Comparison of ENCODE assay signal across 8 cellular contexts in the genomic region with DNA sequence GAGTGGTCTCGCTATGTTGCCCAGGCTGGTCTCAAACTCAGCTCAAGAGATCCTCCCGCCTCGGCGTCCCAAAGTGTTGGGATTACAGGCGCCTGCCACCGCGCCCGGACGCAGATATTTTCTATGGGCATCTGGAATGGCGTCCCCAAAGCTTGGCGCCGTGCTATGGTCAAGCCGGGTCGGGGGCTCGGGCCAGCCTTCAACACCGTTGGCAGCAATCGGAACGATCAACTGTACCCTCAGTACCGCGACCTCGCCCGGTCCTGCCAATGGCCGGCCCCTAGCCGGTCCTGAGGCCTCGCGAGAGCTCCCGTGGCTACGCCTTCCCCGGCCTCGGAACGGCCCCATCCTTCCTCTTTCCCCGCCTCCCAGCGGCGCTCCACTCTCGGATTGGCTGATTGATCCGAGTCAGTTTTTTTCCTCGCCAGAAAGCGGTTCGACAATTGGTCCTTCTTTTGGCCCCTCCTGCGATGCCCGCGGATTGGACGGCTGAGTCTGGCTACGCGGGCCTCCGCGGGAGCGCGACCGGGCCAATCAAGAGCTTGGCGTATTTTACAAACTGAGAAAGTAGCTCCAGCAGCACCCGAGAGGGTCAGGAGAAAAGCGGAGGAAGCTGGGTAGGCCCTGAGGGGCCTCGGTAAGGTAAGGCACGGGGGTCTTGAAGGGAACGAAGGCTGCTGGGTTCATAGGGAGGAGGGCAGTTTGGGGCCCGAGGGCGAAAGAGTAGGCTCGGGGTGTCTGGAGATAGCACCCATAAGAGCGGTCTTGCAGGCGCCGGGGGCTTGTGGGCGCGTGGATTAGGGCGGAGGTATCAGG. TPM values are rescaled to one million over a fixed set of nuclear protein-coding genes. Genes with fewer than 3 reads are reported as not detected.
DNase-seq lines count a peak whose midpoint lies in the region; ATAC-seq and TF ChIP-seq lines count a peak whose summit lies in the region.

Gene TROAP, plus strand, starts transcription at position 548 of the 816 bp plus-strand sequence. CDS start 354 bp downstream, outside the sequence.

- H3K36me3 ChIP-seq in PC-9 (ENCODE audit: low read depth) (no peaks in the 10 kb centered on the region), esophagus (ENCODE audit: control insufficient read depth in 2 of 2, insufficient read depth in 2 of 2, low read length in 1 of 2) (no peaks in the 10 kb centered on the region), mucosa of stomach (ENCODE audit: control insufficient read depth, insufficient read depth, low read length) (no peaks in the 10 kb centered on the region)

- in situ Hi-C loops in KBM-7 (cut with MboI; ENCODE audit: low pct_unique_long_range_greater_than_20kb, low sequenced_read_pairs) = no loop called here

- WGBS in esophagus, 2 donors = 0 to 1% methylated on average over 65 of the region's 65 CpGs

- TF ChIP-seq CTCF in PC-9 (conservative IDR thresholded peaks at IDR 0.05) = no peak

- H3K27me3 ChIP-seq in PC-9 (ENCODE audit: insufficient read depth, low read depth) = no peaks in the 10 kb centered on the region
- H3K27me3 ChIP-seq in esophagus (ENCODE audit: control insufficient read depth in 1 of 2, insufficient read depth in 2 of 2, low read length in 2 of 2) = no peaks in the 10 kb centered on the region
- H3K27me3 ChIP-seq in mucosa of stomach (ENCODE audit: control insufficient read depth, insufficient read depth, low read length) = no peaks in the 10 kb centered on the region

- H3K9me3 ChIP-seq in PC-9 (ENCODE audit: insufficient read depth, low read depth) = no peaks in the 10 kb centered on the region
- H3K9me3 ChIP-seq in esophagus (ENCODE audit: control insufficient read depth in 2 of 2, insufficient read depth in 1 of 2, low read depth in 1 of 2, low read length in 1 of 2) = no peaks in the 10 kb centered on the region
- H3K9me3 ChIP-seq in mucosa of stomach (ENCODE audit: control insufficient read depth, low read length) = no peaks in the 10 kb centered on the region

- BruUV-seq in PC-9 (replicated peaks; lab: Mats Ljungman, UMichigan) = no TSS peak

- intact Hi-C loops in PC-9 (cut with micrococcal nuclease; ENCODE audit: unreplicated experiment) = no loop called here

- no peaks in the 10 kb centered on the region for H4K20me1 ChIP-seq in PC-9 (ENCODE audit: insufficient read depth)

- no peaks in the 10 kb centered on the region for H3K9me2 ChIP-seq in PC-9 (ENCODE audit: insufficient read depth)

- peak; percentile 98 for ATAC-seq in GM21723 (IDR thresholded peaks at IDR 0.05; ENCODE audit: unreplicated experiment)

- 0 out of 2 replicates have a peak within 1 kb of the TSS, but pooled peaks have one; percentile 6 for H3K27ac ChIP-seq in PC-9
- H3K27ac ChIP-seq in esophagus (ENCODE audit: low read depth in 2 of 2, low read length in 1 of 2) = peak within 1 kb of the TSS; percentile 48 to 85

- H3K4me1 ChIP-seq in PC-9 (replicated peaks; ENCODE audit: insufficient read depth) = peaks cover 9% of the 10 kb centered on the region; the same call in 1 of the 2 replicates
- peaks cover 0 to 6% of the 10 kb centered on the region in 2 donors for H3K4me1 ChIP-seq in esophagus (ENCODE audit: control insufficient read depth in 2 of 2, insufficient read depth in 2 of 2, low read length in 1 of 2)
- H3K4me1 ChIP-seq in mucosa of stomach (ENCODE audit: control insufficient read depth, insufficient read depth, low read length) = peaks cover 7% of the 10 kb centered on the region

- peak within 1 kb of the TSS; percentile 93 for H3K4me2 ChIP-seq in PC-9

- H3F3A ChIP-seq in PC-9 (ENCODE audit: insufficient read depth, low read depth) = no peaks in the 10 kb centered on the region

- peak within 1 kb of the TSS; percentile 74 for H3K9ac ChIP-seq in mucosa of stomach (ENCODE audit: low read length)

- H3K79me2 ChIP-seq in PC-9 (ENCODE audit: low read depth) = peaks cover 12% of the 10 kb centered on the region

- H2AFZ ChIP-seq in PC-9 = peak within 1 kb of the TSS; percentile 84

- H3K4me3 ChIP-seq in PC-9 = peak within 1 kb of the TSS; percentile 68
- H3K4me3 ChIP-seq in esophagus (ENCODE audit: low read depth in 1 of 2, low read length in 2 of 2) = peak within 1 kb of the TSS; percentile 74 to 75
- H3K4me3 ChIP-seq in mucosa of stomach (ENCODE audit: low read length) = peak within 1 kb of the TSS; percentile 37

- CTCF ChIA-PET in PC-9 (lab: Charles Lee) = interaction anchor here (0.6 to 2.0 kb wide), 7 partner anchors 9 to 316 kb away, joined by 3 to 11 read pairs (median 5); partner anchors contain the start of gene DNAJC22

- POLR2A ChIA-PET in PC-9 (lab: Charles Lee; ENCODE audit: unreplicated experiment) = interaction anchor here (0.5 to 1.0 kb wide), 12 partner anchors 12 to 961 kb away, joined by 3 to 10 read pairs (median 4); partner anchors contain the start of genes LIMA1, SPATS2 and TMBIM6

- DNase-seq in DMS53 treated with DMSO at 0.1 percent for 48 hours (lab: John Stamatoyannopoulos, UW; ENCODE audit: unreplicated experiment) = peak; percentile 98
- peak; percentile 99 for DNase-seq in KBM-7
- peak; percentile 93 to 98 for DNase-seq in PC-9
- peak; percentile 95 for DNase-seq in activated T-cell treated with anti-CD3 and anti-CD28 coated beads for 48 hours (ENCODE audit: low read depth)
- DNase-seq in stimulated activated CD8-positive, alpha-beta memory T cell treated with anti-CD3 and anti-CD28 coated beads, Interleukin-4, amount 100 ng/mL, for 48 hours = peak; percentile 97

RNA-seq across cellular contexts. Expression of gene TROAP, which starts in this region (rescaled TPM):
- total RNA-seq in PC-9 (2021) = 79.4 and 79.9 TPM in 2 replicates
- polyA plus RNA-seq in esophagus = 10 to 100 TPM; 14.0 to 23.6 TPM

Comparison
In these comparisons a context has a peak if more than half of its experiments do, and no peak if none do; other contexts are left out.
1. Peak in every context shown above with its lines: DNase-seq, ATAC-seq, H3K4me3 ChIP-seq and H3K27ac ChIP-seq.